Comparison of ENCODE assay signal across 5 cellular contexts in genomic region chr7:243580-243978, GRCh38. TPM values are rescaled to one million over a fixed set of nuclear protein-coding genes. Genes with fewer than 3 reads are reported as not detected.
"Had no signal": no experiment of that assay in that cellular context is flagged by ENCODE, and none has a peak within 500 bp of the region (broad histone marks: within the 10 kb centered on the region; RNA-seq: fewer than 3 reads in every experiment).

No MANE protein-coding gene starts in this region.

RNA-seq across cellular contexts. Expression of gene FOXL3, which starts 46.4 kb away (rescaled TPM):
- total RNA-seq: HT-29, HT1080, IMR-90, K562 had no signal
- polyA plus RNA-seq: IgD-negative memory B cell, IMR-90, K562 had no signal

RNA-seq across cellular contexts. Expression of gene FAM20C, which starts 51.2 kb away (rescaled TPM):
- total RNA-seq: HT-29 had no signal
- polyA plus RNA-seq: IgD-negative memory B cell, K562 had no signal
